ENCODE assay signal across 1 cellular context in the genomic region with DNA sequence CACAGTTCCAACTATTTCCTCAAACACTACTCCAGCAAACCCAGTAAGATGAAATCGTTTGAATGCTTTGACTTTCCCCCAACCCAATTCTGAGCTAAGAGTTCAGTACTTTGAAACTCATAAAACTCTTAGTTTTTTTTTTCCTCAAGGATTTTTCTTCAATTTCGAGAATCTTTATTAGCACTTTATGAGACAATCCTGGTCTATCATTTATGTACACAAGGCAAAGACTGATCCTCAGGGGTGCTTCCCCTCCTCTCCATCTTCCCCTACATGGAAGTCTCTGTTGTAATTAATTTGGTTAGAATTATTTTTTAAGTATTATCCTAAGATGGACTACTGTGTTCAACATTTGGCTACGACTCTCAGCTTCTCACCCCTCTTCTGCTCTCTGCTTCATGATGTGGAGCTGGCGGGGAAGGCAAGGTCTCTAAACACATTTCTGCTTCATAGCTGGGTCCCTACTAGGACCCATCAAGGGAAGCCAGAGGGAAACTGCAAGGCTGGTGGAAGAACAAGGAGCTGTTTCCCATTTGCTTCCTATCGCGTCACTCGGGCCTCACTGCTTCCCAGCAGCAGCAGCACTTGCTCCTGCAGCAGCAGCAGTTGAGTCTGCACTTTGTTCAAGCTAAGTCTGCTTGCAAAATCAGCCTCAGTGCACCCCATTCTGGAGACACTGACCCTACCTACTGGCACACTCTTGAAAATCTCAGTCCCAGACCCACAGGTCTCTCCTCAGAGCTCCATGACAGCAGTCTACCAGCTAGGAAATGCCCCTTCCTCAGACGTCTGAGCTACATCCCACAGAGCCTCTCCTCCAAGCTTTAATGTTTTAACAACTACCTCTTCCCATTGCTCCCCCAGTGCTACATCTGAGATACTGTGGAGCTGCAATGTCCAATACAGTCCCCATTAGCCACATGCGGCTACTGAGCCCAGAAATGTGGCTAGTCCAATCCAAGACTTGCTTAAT.
A peak's percentile ranks its signal among the peaks of the same experiment; 100 is the strongest.
TF ChIP-seq lines count a peak whose summit lies in the region.

No MANE protein-coding gene starts in this region.

TF ChIP-seq in K562, 482 proteins besides CTCF, POLR2A, EP300 and RAD21 (continued from another document):
- TF ChIP-seq ZBTB40 (IDR thresholded peaks at IDR 0.05) = peak; percentile 76
- TF ChIP-seq ZBTB40 (CRISPR knock-in tag; IDR thresholded peaks at IDR 0.05) = peak; percentile 52; the same call in 1 of the 2 replicates
- TF ChIP-seq ZNF143 (CRISPR knock-in tag; IDR thresholded peaks at IDR 0.05) = no peak
- no peak for TF ChIP-seq ZNF239 (CRISPR knock-in tag; IDR thresholded peaks at IDR 0.05)
- TF ChIP-seq E2F4 (CRISPR knock-in tag; IDR thresholded peaks at IDR 0.05; ENCODE audit: low read depth) = no peak
- TF ChIP-seq WHSC1 (IDR thresholded peaks at IDR 0.05; ENCODE audit: low read length) = no peak
